11 cellular contexts compared by ENCODE assay signal in genomic region chr12:69068431-69068830, GRCh38.
DNase-seq lines count a peak whose midpoint lies in the region; ATAC-seq and TF ChIP-seq lines count a peak whose summit lies in the region.
"Had no signal": no experiment of that assay in that cellular context is flagged by ENCODE, and none has a peak within 500 bp of the region (broad histone marks: within the 10 kb centered on the region; RNA-seq: fewer than 3 reads in every experiment).

No MANE protein-coding gene starts in this region.

- H3K27ac ChIP-seq in RWPE2 (ENCODE audit: poor library complexity, severe bottlenecking), result peak overlapping the region; percentile 1
- H3K27ac ChIP-seq in hepatocyte, result no peak overlapping the region
- H3K27ac ChIP-seq in upper lobe of right lung, result no peak overlapping the region
- H3K27ac ChIP-seq: BLaER1 treated with 17β-estradiol and CSF1 and Interleukin-3, amounts not matched to agents 10 nM and 100 nM; prostate gland had no signal

- peak; percentile 24 for DNase-seq in stimulated activated CD4-positive, alpha-beta T cell treated with anti-CD3 and anti-CD28 coated beads, Interleukin-1b, Interleukin-23, amount 100 ng/mL, for 48 hours
- no peak for DNase-seq in stimulated activated CD4-positive, alpha-beta T cell treated with anti-CD3 and anti-CD28 coated beads, Interleukin-2, amount 100 ng/mL, for 48 hours
- DNase-seq in RWPE2 (ENCODE audit: low spot score) (no peak), hepatocyte (ENCODE audit: low spot score) (peak; percentile 46), upper lobe of right lung (no peak), NCI-H1417 (lab: John Stamatoyannopoulos, UW) (no peak)
- DNase-seq: NCI-H187 treated with DMSO at 0.1 percent for 48 hours had no signal

- H3K9me3 ChIP-seq in RWPE2 (ENCODE audit: severe bottlenecking), result no peaks in the 10 kb centered on the region
- no peaks in the 10 kb centered on the region for H3K9me3 ChIP-seq in hepatocyte (ENCODE audit: low read depth)
- no peaks in the 10 kb centered on the region for H3K9me3 ChIP-seq in upper lobe of right lung
- H3K9me3 ChIP-seq: BLaER1 treated with 17β-estradiol and CSF1 and Interleukin-3, amounts not matched to agents 10 nM and 100 nM; prostate gland had no signal

- H3K27me3 ChIP-seq in RWPE2 (ENCODE audit: insufficient read depth, poor library complexity, severe bottlenecking), result no peaks in the 10 kb centered on the region
- no peaks in the 10 kb centered on the region for H3K27me3 ChIP-seq in hepatocyte
- H3K27me3 ChIP-seq in upper lobe of right lung, result no peaks in the 10 kb centered on the region
- H3K27me3 ChIP-seq: BLaER1 treated with 17β-estradiol and CSF1 and Interleukin-3, amounts not matched to agents 10 nM and 100 nM had no signal

- H4K20me1 ChIP-seq in hepatocyte (ENCODE audit: insufficient read depth, poor library complexity, severe bottlenecking), result no peaks in the 10 kb centered on the region
- H4K20me1 ChIP-seq: BLaER1 treated with 17β-estradiol and CSF1 and Interleukin-3, amounts not matched to agents 10 nM and 100 nM had no signal

- H3K4me3 ChIP-seq in RWPE2 (ENCODE audit: severe bottlenecking), result no peak overlapping the region
- H3K4me3 ChIP-seq in hepatocyte, result no peak overlapping the region
- no peak overlapping the region for H3K4me3 ChIP-seq in upper lobe of right lung
- H3K4me3 ChIP-seq: BLaER1 treated with 17β-estradiol and CSF1 and Interleukin-3, amounts not matched to agents 10 nM and 100 nM; prostate gland had no signal

- WGBS in hepatocyte (ENCODE audit: low lambda C conversion rate, missing lambda C conversion rate), result 78% methylated on average over 2 of the region's 2 CpGs

- TF ChIP-seq CTCF in RWPE2 (IDR thresholded peaks at IDR 0.05; ENCODE audit: poor library complexity, severe bottlenecking), result no peak
- TF ChIP-seq CTCF in hepatocyte (IDR thresholded peaks at IDR 0.05; ENCODE audit: poor library complexity), result no peak
- TF ChIP-seq CTCF in upper lobe of right lung (IDR thresholded peaks at IDR 0.05), result no peak

- intact Hi-C loops in upper lobe of right lung (cut with DNase I), result no loop called here

- H3K36me3 ChIP-seq in RWPE2 (ENCODE audit: low read depth) (no peaks in the 10 kb centered on the region), hepatocyte (replicated peaks; ENCODE audit: insufficient read depth, low read depth) (no peaks in the 10 kb centered on the region), upper lobe of right lung (no peaks in the 10 kb centered on the region)
- H3K36me3 ChIP-seq: BLaER1 treated with 17β-estradiol and CSF1 and Interleukin-3, amounts not matched to agents 10 nM and 100 nM; prostate gland had no signal

- no peaks in the 10 kb centered on the region for H3K79me2 ChIP-seq in hepatocyte

- H2AFZ ChIP-seq in hepatocyte, result no peak overlapping the region

- ATAC-seq in RWPE2 (ENCODE audit: low read depth), result peak; percentile 72
- peak; percentile 77 for ATAC-seq in upper lobe of right lung
- no peak for ATAC-seq in HG03521 (IDR thresholded peaks at IDR 0.05; ENCODE audit: unreplicated experiment)
- no peak for ATAC-seq in HG03442 (IDR thresholded peaks at IDR 0.05; ENCODE audit: unreplicated experiment)

- no peak overlapping the region for H3K4me2 ChIP-seq in hepatocyte

- peaks cover 28% of the 10 kb centered on the region for H3K4me1 ChIP-seq in RWPE2 (ENCODE audit: insufficient read depth, poor library complexity, severe bottlenecking)
- no peaks in the 10 kb centered on the region for H3K4me1 ChIP-seq in hepatocyte (ENCODE audit: insufficient read depth)
- H3K4me1 ChIP-seq in upper lobe of right lung, result no peaks in the 10 kb centered on the region
- H3K4me1 ChIP-seq: prostate gland had no signal

- no peaks in the 10 kb centered on the region for H3K9me2 ChIP-seq in hepatocyte (replicated peaks; ENCODE audit: insufficient read depth)

Comparison
In these comparisons a context has a peak if more than half of its experiments do, and no peak if none do; other contexts are left out.
1. DNase-seq: peak in stimulated activated CD4-positive, alpha-beta T cell treated with anti-CD3 and anti-CD28 coated beads, Interleukin-1b, Interleukin-23, amount 100 ng/mL, for 48 hours (single experiment) and hepatocyte (single experiment); none in stimulated activated CD4-positive, alpha-beta T cell treated with anti-CD3 and anti-CD28 coated beads, Interleukin-2, amount 100 ng/mL, for 48 hours (0 of 2), RWPE2 (single experiment), upper lobe of right lung (single experiment) and NCI-H1417 (0 of 3).
2. ATAC-seq: peak in RWPE2 (single experiment) and upper lobe of right lung (single experiment); none in HG03521 (single experiment) and HG03442 (single experiment).